ENCODE assay signal across 1 cellular context in genomic region chr20:64024141-64024990, GRCh38.
A peak's percentile ranks its signal among the peaks of the same experiment; 100 is the strongest.
TF ChIP-seq lines count a peak whose summit lies in the region.

No MANE protein-coding gene starts in this region.

TF ChIP-seq in HepG2, 621 proteins besides CTCF, POLR2A, EP300 and RAD21 (continued from another document and continues in another):
- TF ChIP-seq, protein P1, sequence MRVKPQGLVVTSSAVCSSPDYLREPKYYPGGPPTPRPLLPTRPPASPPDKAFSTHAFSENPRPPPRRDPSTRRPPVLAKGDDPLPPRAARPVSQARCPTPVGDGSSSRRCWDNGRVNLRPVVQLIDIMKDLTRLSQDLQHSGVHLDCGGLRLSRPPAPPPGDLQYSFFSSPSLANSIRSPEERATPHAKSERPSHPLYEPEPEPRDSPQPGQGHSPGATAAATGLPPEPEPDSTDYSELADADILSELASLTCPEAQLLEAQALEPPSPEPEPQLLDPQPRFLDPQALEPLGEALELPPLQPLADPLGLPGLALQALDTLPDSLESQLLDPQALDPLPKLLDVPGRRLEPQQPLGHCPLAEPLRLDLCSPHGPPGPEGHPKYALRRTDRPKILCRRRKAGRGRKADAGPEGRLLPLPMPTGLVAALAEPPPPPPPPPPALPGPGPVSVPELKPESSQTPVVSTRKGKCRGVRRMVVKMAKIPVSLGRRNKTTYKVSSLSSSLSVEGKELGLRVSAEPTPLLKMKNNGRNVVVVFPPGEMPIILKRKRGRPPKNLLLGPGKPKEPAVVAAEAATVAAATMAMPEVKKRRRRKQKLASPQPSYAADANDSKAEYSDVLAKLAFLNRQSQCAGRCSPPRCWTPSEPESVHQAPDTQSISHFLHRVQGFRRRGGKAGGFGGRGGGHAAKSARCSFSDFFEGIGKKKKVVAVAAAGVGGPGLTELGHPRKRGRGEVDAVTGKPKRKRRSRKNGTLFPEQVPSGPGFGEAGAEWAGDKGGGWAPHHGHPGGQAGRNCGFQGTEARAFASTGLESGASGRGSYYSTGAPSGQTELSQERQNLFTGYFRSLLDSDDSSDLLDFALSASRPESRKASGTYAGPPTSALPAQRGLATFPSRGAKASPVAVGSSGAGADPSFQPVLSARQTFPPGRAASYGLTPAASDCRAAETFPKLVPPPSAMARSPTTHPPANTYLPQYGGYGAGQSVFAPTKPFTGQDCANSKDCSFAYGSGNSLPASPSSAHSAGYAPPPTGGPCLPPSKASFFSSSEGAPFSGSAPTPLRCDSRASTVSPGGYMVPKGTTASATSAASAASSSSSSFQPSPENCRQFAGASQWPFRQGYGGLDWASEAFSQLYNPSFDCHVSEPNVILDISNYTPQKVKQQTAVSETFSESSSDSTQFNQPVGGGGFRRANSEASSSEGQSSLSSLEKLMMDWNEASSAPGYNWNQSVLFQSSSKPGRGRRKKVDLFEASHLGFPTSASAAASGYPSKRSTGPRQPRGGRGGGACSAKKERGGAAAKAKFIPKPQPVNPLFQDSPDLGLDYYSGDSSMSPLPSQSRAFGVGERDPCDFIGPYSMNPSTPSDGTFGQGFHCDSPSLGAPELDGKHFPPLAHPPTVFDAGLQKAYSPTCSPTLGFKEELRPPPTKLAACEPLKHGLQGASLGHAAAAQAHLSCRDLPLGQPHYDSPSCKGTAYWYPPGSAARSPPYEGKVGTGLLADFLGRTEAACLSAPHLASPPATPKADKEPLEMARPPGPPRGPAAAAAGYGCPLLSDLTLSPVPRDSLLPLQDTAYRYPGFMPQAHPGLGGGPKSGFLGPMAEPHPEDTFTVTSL (CRISPR knock-in tag; IDR thresholded peaks at IDR 0.05; ENCODE audit: borderline replicate concordance): 0 out of 2 replicates have a peak, but pooled peaks have one; percentile 51
- peak; percentile 70; the same call in 1 of the 2 replicates for TF ChIP-seq TAF1 (CRISPR knock-in tag; IDR thresholded peaks at IDR 0.05)
- no peak for TF ChIP-seq ZNF766 (CRISPR knock-in tag; IDR thresholded peaks at IDR 0.05; ENCODE audit: borderline replicate concordance)
- TF ChIP-seq ZNF121 (CRISPR knock-in tag; IDR thresholded peaks at IDR 0.05): peak; percentile 59
- peak; percentile 49; the same call in 1 of the 2 replicates for TF ChIP-seq PHF8 (CRISPR knock-in tag; IDR thresholded peaks at IDR 0.05)
- TF ChIP-seq ZNF788 (CRISPR knock-in tag; IDR thresholded peaks at IDR 0.05; ENCODE audit: borderline replicate concordance): peak; percentile 82
- TF ChIP-seq AKAP8 (CRISPR knock-in tag; IDR thresholded peaks at IDR 0.05): no peak; the same call in 1 of the 2 replicates
- TF ChIP-seq, protein P2, sequence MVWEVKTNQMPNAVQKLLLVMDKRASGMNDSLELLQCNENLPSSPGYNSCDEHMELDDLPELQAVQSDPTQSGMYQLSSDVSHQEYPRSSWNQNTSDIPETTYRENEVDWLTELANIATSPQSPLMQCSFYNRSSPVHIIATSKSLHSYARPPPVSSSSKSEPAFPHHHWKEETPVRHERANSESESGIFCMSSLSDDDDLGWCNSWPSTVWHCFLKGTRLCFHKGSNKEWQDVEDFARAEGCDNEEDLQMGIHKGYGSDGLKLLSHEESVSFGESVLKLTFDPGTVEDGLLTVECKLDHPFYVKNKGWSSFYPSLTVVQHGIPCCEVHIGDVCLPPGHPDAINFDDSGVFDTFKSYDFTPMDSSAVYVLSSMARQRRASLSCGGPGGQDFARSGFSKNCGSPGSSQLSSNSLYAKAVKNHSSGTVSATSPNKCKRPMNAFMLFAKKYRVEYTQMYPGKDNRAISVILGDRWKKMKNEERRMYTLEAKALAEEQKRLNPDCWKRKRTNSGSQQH (CRISPR knock-in tag; IDR thresholded peaks at IDR 0.05; ENCODE audit: low read depth): peak; percentile 44; the same call in 1 of the 2 replicates
- TF ChIP-seq HINFP (CRISPR knock-in tag; IDR thresholded peaks at IDR 0.05; ENCODE audit: low read depth): peak; percentile 83; the same call in 1 of the 2 replicates
- TF ChIP-seq ZNF598 (CRISPR knock-in tag; IDR thresholded peaks at IDR 0.05; ENCODE audit: borderline replicate concordance): peak; percentile 98
- TF ChIP-seq, protein P3, sequence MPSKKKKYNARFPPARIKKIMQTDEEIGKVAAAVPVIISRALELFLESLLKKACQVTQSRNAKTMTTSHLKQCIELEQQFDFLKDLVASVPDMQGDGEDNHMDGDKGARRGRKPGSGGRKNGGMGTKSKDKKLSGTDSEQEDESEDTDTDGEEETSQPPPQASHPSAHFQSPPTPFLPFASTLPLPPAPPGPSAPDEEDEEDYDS (CRISPR knock-in tag; IDR thresholded peaks at IDR 0.05): peak; percentile 50; the same call in 1 of the 2 replicates
- 0 out of 2 replicates have a peak, but pooled peaks have one; percentile 56 for TF ChIP-seq PAX8 (CRISPR knock-in tag; IDR thresholded peaks at IDR 0.05; ENCODE audit: borderline replicate concordance)
- peak; percentile 28; the same call in 1 of the 2 replicates for TF ChIP-seq ZNF556 (CRISPR knock-in tag; IDR thresholded peaks at IDR 0.05; ENCODE audit: borderline replicate concordance)
- 0 out of 2 replicates have a peak, but pooled peaks have one; percentile 56 for TF ChIP-seq ZNF160 (CRISPR knock-in tag; IDR thresholded peaks at IDR 0.05)
- TF ChIP-seq ZSCAN22 (CRISPR knock-in tag; IDR thresholded peaks at IDR 0.05): no peak; the same call in 1 of the 2 replicates
- TF ChIP-seq, protein P4, sequence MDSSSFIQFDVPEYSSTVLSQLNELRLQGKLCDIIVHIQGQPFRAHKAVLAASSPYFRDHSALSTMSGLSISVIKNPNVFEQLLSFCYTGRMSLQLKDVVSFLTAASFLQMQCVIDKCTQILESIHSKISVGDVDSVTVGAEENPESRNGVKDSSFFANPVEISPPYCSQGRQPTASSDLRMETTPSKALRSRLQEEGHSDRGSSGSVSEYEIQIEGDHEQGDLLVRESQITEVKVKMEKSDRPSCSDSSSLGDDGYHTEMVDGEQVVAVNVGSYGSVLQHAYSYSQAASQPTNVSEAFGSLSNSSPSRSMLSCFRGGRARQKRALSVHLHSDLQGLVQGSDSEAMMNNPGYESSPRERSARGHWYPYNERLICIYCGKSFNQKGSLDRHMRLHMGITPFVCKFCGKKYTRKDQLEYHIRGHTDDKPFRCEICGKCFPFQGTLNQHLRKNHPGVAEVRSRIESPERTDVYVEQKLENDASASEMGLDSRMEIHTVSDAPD (CRISPR knock-in tag; IDR thresholded peaks at IDR 0.05): peak; percentile 99
- TF ChIP-seq ZNF510 (CRISPR knock-in tag; IDR thresholded peaks at IDR 0.05; ENCODE audit: low read depth): 0 out of 2 replicates have a peak, but pooled peaks have one; percentile 20
- no peak for TF ChIP-seq NBN (conservative IDR thresholded peaks at IDR 0.05)
- TF ChIP-seq, protein P5, sequence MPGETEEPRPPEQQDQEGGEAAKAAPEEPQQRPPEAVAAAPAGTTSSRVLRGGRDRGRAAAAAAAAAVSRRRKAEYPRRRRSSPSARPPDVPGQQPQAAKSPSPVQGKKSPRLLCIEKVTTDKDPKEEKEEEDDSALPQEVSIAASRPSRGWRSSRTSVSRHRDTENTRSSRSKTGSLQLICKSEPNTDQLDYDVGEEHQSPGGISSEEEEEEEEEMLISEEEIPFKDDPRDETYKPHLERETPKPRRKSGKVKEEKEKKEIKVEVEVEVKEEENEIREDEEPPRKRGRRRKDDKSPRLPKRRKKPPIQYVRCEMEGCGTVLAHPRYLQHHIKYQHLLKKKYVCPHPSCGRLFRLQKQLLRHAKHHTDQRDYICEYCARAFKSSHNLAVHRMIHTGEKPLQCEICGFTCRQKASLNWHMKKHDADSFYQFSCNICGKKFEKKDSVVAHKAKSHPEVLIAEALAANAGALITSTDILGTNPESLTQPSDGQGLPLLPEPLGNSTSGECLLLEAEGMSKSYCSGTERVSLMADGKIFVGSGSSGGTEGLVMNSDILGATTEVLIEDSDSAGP (CRISPR knock-in tag; IDR thresholded peaks at IDR 0.05; ENCODE audit: borderline replicate concordance): peak; percentile 77
- TF ChIP-seq, protein P6, sequence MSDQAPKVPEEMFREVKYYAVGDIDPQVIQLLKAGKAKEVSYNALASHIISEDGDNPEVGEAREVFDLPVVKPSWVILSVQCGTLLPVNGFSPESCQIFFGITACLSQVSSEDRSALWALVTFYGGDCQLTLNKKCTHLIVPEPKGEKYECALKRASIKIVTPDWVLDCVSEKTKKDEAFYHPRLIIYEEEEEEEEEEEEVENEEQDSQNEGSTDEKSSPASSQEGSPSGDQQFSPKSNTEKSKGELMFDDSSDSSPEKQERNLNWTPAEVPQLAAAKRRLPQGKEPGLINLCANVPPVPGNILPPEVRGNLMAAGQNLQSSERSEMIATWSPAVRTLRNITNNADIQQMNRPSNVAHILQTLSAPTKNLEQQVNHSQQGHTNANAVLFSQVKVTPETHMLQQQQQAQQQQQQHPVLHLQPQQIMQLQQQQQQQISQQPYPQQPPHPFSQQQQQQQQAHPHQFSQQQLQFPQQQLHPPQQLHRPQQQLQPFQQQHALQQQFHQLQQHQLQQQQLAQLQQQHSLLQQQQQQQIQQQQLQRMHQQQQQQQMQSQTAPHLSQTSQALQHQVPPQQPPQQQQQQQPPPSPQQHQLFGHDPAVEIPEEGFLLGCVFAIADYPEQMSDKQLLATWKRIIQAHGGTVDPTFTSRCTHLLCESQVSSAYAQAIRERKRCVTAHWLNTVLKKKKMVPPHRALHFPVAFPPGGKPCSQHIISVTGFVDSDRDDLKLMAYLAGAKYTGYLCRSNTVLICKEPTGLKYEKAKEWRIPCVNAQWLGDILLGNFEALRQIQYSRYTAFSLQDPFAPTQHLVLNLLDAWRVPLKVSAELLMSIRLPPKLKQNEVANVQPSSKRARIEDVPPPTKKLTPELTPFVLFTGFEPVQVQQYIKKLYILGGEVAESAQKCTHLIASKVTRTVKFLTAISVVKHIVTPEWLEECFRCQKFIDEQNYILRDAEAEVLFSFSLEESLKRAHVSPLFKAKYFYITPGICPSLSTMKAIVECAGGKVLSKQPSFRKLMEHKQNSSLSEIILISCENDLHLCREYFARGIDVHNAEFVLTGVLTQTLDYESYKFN (CRISPR knock-in tag; conservative IDR thresholded peaks at IDR 0.05): peak; percentile 97
- TF ChIP-seq ARID2 (CRISPR knock-in tag; IDR thresholded peaks at IDR 0.05; ENCODE audit: borderline replicate concordance): peak; percentile 94; the same call in 1 of the 2 replicates
- TF ChIP-seq STAG1 (CRISPR knock-in tag; IDR thresholded peaks at IDR 0.05): peak; percentile 25; the same call in 1 of the 2 replicates
- peak; percentile 73 for TF ChIP-seq ZBTB38 (CRISPR knock-in tag; IDR thresholded peaks at IDR 0.05)
- no peak for TF ChIP-seq ZNF20 (CRISPR knock-in tag; IDR thresholded peaks at IDR 0.05)
- TF ChIP-seq ZNF691 (CRISPR knock-in tag; IDR thresholded peaks at IDR 0.05; ENCODE audit: borderline replicate concordance, low read depth): peak; percentile 87
- no peak for TF ChIP-seq ZNF713 (CRISPR knock-in tag; IDR thresholded peaks at IDR 0.05)
- no peak for TF ChIP-seq SP1 (IDR thresholded peaks at IDR 0.05)
- peak; percentile 32; the same call in 1 of the 2 replicates for TF ChIP-seq SP1 (CRISPR knock-in tag; IDR thresholded peaks at IDR 0.05)
- TF ChIP-seq, protein P7, sequence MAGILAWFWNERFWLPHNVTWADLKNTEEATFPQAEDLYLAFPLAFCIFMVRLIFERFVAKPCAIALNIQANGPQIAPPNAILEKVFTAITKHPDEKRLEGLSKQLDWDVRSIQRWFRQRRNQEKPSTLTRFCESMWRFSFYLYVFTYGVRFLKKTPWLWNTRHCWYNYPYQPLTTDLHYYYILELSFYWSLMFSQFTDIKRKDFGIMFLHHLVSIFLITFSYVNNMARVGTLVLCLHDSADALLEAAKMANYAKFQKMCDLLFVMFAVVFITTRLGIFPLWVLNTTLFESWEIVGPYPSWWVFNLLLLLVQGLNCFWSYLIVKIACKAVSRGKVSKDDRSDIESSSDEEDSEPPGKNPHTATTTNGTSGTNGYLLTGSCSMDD (CRISPR knock-in tag; IDR thresholded peaks at IDR 0.05): no peak
- TF ChIP-seq MTA1 (CRISPR knock-in tag; IDR thresholded peaks at IDR 0.05; ENCODE audit: borderline replicate concordance): peak; percentile 96; the same call in 1 of the 2 replicates
- TF ChIP-seq GZF1 (CRISPR knock-in tag; IDR thresholded peaks at IDR 0.05): peak; percentile 80; the same call in 1 of the 2 replicates
- TF ChIP-seq TOPORS (CRISPR knock-in tag; IDR thresholded peaks at IDR 0.05): peak; percentile 53; the same call in 1 of the 2 replicates
- TF ChIP-seq, protein P8, sequence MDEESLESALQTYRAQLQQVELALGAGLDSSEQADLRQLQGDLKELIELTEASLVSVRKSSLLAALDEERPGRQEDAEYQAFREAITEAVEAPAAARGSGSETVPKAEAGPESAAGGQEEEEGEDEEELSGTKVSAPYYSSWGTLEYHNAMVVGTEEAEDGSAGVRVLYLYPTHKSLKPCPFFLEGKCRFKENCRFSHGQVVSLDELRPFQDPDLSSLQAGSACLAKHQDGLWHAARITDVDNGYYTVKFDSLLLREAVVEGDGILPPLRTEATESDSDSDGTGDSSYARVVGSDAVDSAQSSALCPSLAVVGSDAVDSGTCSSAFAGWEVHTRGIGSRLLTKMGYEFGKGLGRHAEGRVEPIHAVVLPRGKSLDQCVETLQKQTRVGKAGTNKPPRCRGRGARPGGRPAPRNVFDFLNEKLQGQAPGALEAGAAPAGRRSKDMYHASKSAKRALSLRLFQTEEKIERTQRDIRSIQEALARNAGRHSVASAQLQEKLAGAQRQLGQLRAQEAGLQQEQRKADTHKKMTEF (CRISPR knock-in tag; IDR thresholded peaks at IDR 0.05): peak; percentile 67
- TF ChIP-seq ZNF530 (CRISPR knock-in tag; IDR thresholded peaks at IDR 0.05; ENCODE audit: low read depth): no peak
- TF ChIP-seq SIN3A (IDR thresholded peaks at IDR 0.05; ENCODE audit: borderline replicate concordance, low read depth, low read length): peak; percentile 47; the same call in 1 of the 2 replicates
- no peak for TF ChIP-seq RFX1 (IDR thresholded peaks at IDR 0.05)
- TF ChIP-seq MYNN (CRISPR knock-in tag; IDR thresholded peaks at IDR 0.05; ENCODE audit: low read depth): no peak
- no peak; the same call in 1 of the 2 replicates for TF ChIP-seq ZNF350 (CRISPR knock-in tag; IDR thresholded peaks at IDR 0.05; ENCODE audit: borderline replicate concordance, low read depth)
- no peak for TF ChIP-seq RARG (CRISPR knock-in tag; IDR thresholded peaks at IDR 0.05; ENCODE audit: low read depth)
